Comparison of ENCODE assay signal across 15 cellular contexts in genomic region chr18:22822841-22823508, GRCh38.
DNase-seq lines count a peak whose midpoint lies in the region; ATAC-seq and TF ChIP-seq lines count a peak whose summit lies in the region.
"Had no signal": no experiment of that assay in that cellular context is flagged by ENCODE, and none has a peak within 500 bp of the region (broad histone marks: within the 10 kb centered on the region; RNA-seq: fewer than 3 reads in every experiment).

No MANE protein-coding gene starts in this region.

- intact Hi-C loops in stomach (cut with DNase I; ENCODE audit: low total_unique reads), result no loop called here

- H3K27ac ChIP-seq in stomach, result no peak overlapping the region
- H3K27ac ChIP-seq: C4-2B, SK-N-MC had no signal

- DNase-seq in OCI-M1 (lab: John Stamatoyannopoulos, UW) (peak; percentile 64), NCI-H446 treated with DMSO at 0.1 percent for 48 hours (lab: John Stamatoyannopoulos, UW) (no peak), T-helper 9 cell (no peak), stomach (no peak)
- DNase-seq in effector CD8-positive, alpha-beta T cell (lab: John Stamatoyannopoulos, UW), result no peak
- DNase-seq: activated CD4-positive, alpha-beta T cell treated with anti-CD3 and anti-CD28 coated beads, Interleukin-2, amount 10 ng/mL, durations not matched to agents 7 days and 5 days; activated gamma-delta T cell treated with Interleukin-2 at 50 U/mL for 16 hours; NCI-H524; stimulated activated CD4-positive, alpha-beta T cell treated with anti-CD3 and anti-CD28 coated beads, Interleukin-15, amount 100 ng/mL, for 24 hours had no signal

- no peaks in the 10 kb centered on the region for H3K27me3 ChIP-seq in stomach

- ATAC-seq in GM18861 (IDR thresholded peaks at IDR 0.05; ENCODE audit: unreplicated experiment), result peak; percentile 89
- ATAC-seq in GM21423 (IDR thresholded peaks at IDR 0.05; ENCODE audit: unreplicated experiment), result peak; percentile 85
- ATAC-seq in HG03064 (IDR thresholded peaks at IDR 0.05; ENCODE audit: low read depth, unreplicated experiment), result peak; percentile 87
- ATAC-seq: stimulated activated memory B cell treated with anti-CD40 and anti-IgM and Interleukin-4, amounts not matched to agents 10 μg/mL and 1 μg/mL and 100 μg/mL, for 72 hours had no signal

- TF ChIP-seq CTCF in stomach (IDR thresholded peaks at IDR 0.05), result no peak

- TF ChIP-seq EP300 in stomach (IDR thresholded peaks at IDR 0.05), result no peak

- no peaks in the 10 kb centered on the region for H3K9me3 ChIP-seq in stomach

- H3K36me3 ChIP-seq in stomach, result no peaks in the 10 kb centered on the region

- H3K4me3 ChIP-seq in stomach, result no peak overlapping the region
- H3K4me3 ChIP-seq: SK-N-MC had no signal

- TF ChIP-seq POLR2A in stomach (IDR thresholded peaks at IDR 0.05), result no peak

- 75 to 83% (median 78%) methylated on average over 3 of the region's 3 CpGs for WGBS in stomach, 5 donors

- no peaks in the 10 kb centered on the region for H3K4me1 ChIP-seq in stomach
